Comparison of ENCODE assay signal across 26 cellular contexts in genomic region chr3:126827121-126827520, GRCh38.
DNase-seq lines count a peak whose midpoint lies in the region; ATAC-seq and TF ChIP-seq lines count a peak whose summit lies in the region.
"Had no signal": no experiment of that assay in that cellular context is flagged by ENCODE, and none has a peak within 500 bp of the region (broad histone marks: within the 10 kb centered on the region; RNA-seq: fewer than 3 reads in every experiment).

No MANE protein-coding gene starts in this region.

- no peak for TF ChIP-seq POLR2A in upper lobe of left lung (IDR thresholded peaks at IDR 0.05)

- H3K27ac ChIP-seq in right atrium auricular region (peak overlapping the region; percentile 50 to 83), upper lobe of left lung (no peak overlapping the region)
- H3K27ac ChIP-seq: epithelial cell of prostate, lower lobe of right lung, SJSA1, spleen, transverse colon had no signal

- DNase-seq in Right ventricle myocardium inferior (ENCODE audit: missing footprints) (no peak), cardiac septum (ENCODE audit: low spot score) (no peak), fibroblast of mammary gland (ENCODE audit: low read depth) (peak; percentile 96), right atrium auricular region (ENCODE audit: low spot score) (peak; percentile 85), upper lobe of left lung (no peak), dedifferentiated amniotic fluid mesenchymal stem cell (ENCODE audit: extremely low spot score) (no peak)
- no peak for DNase-seq in activated T-cell treated with anti-CD3 and anti-CD28 coated beads, Interleukin-2, amount 50 U/mL, for 48 hours
- DNase-seq: activated CD4-positive, alpha-beta T cell treated with anti-CD3 and anti-CD28 coated beads for 1 hour; activated CD8-positive, alpha-beta T cell treated with anti-CD3 and anti-CD28 coated beads for 36 hours; activated gamma-delta T cell treated with Interleukin-2 at 50 U/mL for 16 hours; activated T-cell treated with anti-CD3 and anti-CD28 coated beads for 4 hours; CD8-positive, alpha-beta T cell; H9; kidney; lower lobe of right lung; MG63; natural killer cell; NCI-H1417; NCI-H2081 treated with DMSO at 0.1 percent for 48 hours; NCI-H774; occipital lobe; spleen; transverse colon had no signal

- TF ChIP-seq EP300 in upper lobe of left lung (IDR thresholded peaks at IDR 0.05), result no peak

- H3K9me3 ChIP-seq in right atrium auricular region (no peaks in the 10 kb centered on the region), upper lobe of left lung (no peaks in the 10 kb centered on the region)
- H3K9me3 ChIP-seq: lower lobe of right lung, SJSA1, transverse colon had no signal

- WGBS in upper lobe of left lung, 2 donors, result 100% methylated on average over 1 of the region's 1 CpG

- H3K4me3 ChIP-seq in fibroblast of mammary gland (ENCODE audit: control insufficient read depth, low read depth, low read length) (no peak overlapping the region), right atrium auricular region (no peak overlapping the region), upper lobe of left lung (no peak overlapping the region)
- H3K4me3 ChIP-seq: lower lobe of right lung, MG63, SJSA1, spleen, transverse colon had no signal

- intact Hi-C loops in Right ventricle myocardium inferior (cut with DNase I) (loop anchor here (5.0 kb wide), 1 partner anchor 135 kb away; no protein-coding TSS in a partner anchor), cardiac septum (cut with DNase I) (loop anchor here (5.0 kb wide), 1 partner anchor 145 kb away; no protein-coding TSS in a partner anchor)

- H3K27me3 ChIP-seq in right atrium auricular region (no peaks in the 10 kb centered on the region), upper lobe of left lung (no peaks in the 10 kb centered on the region)
- H3K27me3 ChIP-seq: MG63, SJSA1, spleen, transverse colon had no signal

- ATAC-seq in Right ventricle myocardium inferior, result peak; percentile 93
- peak; percentile 24 to 93 for ATAC-seq in upper lobe of left lung (ENCODE audit: low FRiP score in 2 of 2)
- no peak for ATAC-seq in GM18511 (IDR thresholded peaks at IDR 0.05; ENCODE audit: unreplicated experiment)
- ATAC-seq: activated CD8-positive, alpha-beta T cell treated with anti-CD3 and anti-CD28 coated beads for 36 hours; CD8-positive, alpha-beta T cell; natural killer cell had no signal

- H3K36me3 ChIP-seq in right atrium auricular region (no peaks in the 10 kb centered on the region), upper lobe of left lung (no peaks in the 10 kb centered on the region)
- H3K36me3 ChIP-seq: lower lobe of right lung, MG63, SJSA1, spleen, transverse colon had no signal

- H3K4me1 ChIP-seq in right atrium auricular region (peaks cover 0 to 19% of the 10 kb centered on the region in 2 donors), upper lobe of left lung (no peaks in the 10 kb centered on the region)
- H3K4me1 ChIP-seq: lower lobe of right lung, SJSA1, transverse colon had no signal

- TF ChIP-seq CTCF in fibroblast of mammary gland (conservative IDR thresholded peaks at IDR 0.05; ENCODE audit: control insufficient read depth, insufficient read depth, low read depth, low read length) (no peak), right atrium auricular region (IDR thresholded peaks at IDR 0.05) (no peak), upper lobe of left lung (IDR thresholded peaks at IDR 0.05) (no peak)

Comparison
In these comparisons a context has a peak if more than half of its experiments do, and no peak if none do; other contexts are left out.
1. DNase-seq: peak in fibroblast of mammary gland (single experiment) and right atrium auricular region (single experiment); none in Right ventricle myocardium inferior (single experiment), cardiac septum (single experiment), upper lobe of left lung (0 of 2), dedifferentiated amniotic fluid mesenchymal stem cell (single experiment) and activated T-cell treated with anti-CD3 and anti-CD28 coated beads, Interleukin-2, amount 50 U/mL, for 48 hours (0 of 2).
2. H3K27ac ChIP-seq: peak in right atrium auricular region (2 of 2); none in upper lobe of left lung (0 of 4).